ENCODE assay signal across 8 cellular contexts in genomic region chr14:31420319-31421081, GRCh38. TPM values are rescaled to one million over a fixed set of nuclear protein-coding genes. Genes with fewer than 3 reads are reported as not detected.
DNase-seq lines count a peak whose midpoint lies in the region; ATAC-seq and TF ChIP-seq lines count a peak whose summit lies in the region.

Gene HEATR5A (minus strand): TSS chr14:31420550. CDS start chr14:31402975, 17,575 bp downstream.

- TF ChIP-seq CTCF in DND-41 (IDR thresholded peaks at IDR 0.05; ENCODE audit: borderline replicate concordance, extremely low read depth, low read length, poor library complexity, severe bottlenecking) (peak; percentile 38), esophagus muscularis mucosa (IDR thresholded peaks at IDR 0.05) (peak in 2 of 3 experiments; percentile 29 to 39)

- H3K27me3 Mint-ChIP-seq in activated T-cell treated with anti-CD3 and anti-CD28 coated beads, Interleukin-2, amount 50 U/mL, for 4 hours (ENCODE audit: low read depth): no peaks in the 10 kb centered on the region

- DNase-seq in DND-41 (peak; percentile 85), KG1 (lab: John Stamatoyannopoulos, UW) (peak; percentile 84), esophagus muscularis mucosa (ENCODE audit: extremely low spot score) (peak; percentile 96)
- peak; percentile 91 for DNase-seq in activated T-cell treated with anti-CD3 and anti-CD28 coated beads, Interleukin-2, amount 50 U/mL, for 4 hours
- peak; percentile 84 for DNase-seq in stimulated activated CD8-positive, alpha-beta memory T cell treated with anti-CD3 and anti-CD28 coated beads, Interleukin-7, amount 100 ng/mL, for 24 hours (ENCODE audit: low read depth)

- no peaks in the 10 kb centered on the region for H3K9me3 Mint-ChIP-seq in activated T-cell treated with anti-CD3 and anti-CD28 coated beads, Interleukin-2, amount 50 U/mL, for 4 hours

- peak; percentile 95 for TF ChIP-seq POLR2A in esophagus muscularis mucosa (IDR thresholded peaks at IDR 0.05; ENCODE audit: low read depth)

- H3K4me1 Mint-ChIP-seq in activated T-cell treated with anti-CD3 and anti-CD28 coated beads, Interleukin-2, amount 50 U/mL, for 4 hours (ENCODE audit: low read depth): peaks cover 23% of the 10 kb centered on the region

- H3K9ac ChIP-seq in DND-41 (ENCODE audit: low read depth, low read length): peak within 1 kb of the TSS; percentile 60

- H3K4me1 ChIP-seq in DND-41 (ENCODE audit: insufficient read depth, low read length) (peaks cover 13% of the 10 kb centered on the region), esophagus muscularis mucosa (peaks cover 13 to 44% (median 35%) of the 10 kb centered on the region in 4 donors), muscle layer of duodenum (ENCODE audit: control insufficient read depth in 1 of 2, insufficient read depth in 2 of 2, low read length in 2 of 2) (peaks cover 4 to 13% of the 10 kb centered on the region in 2 donors)

- intact Hi-C loops in esophagus muscularis mucosa (cut with DNase I): loop anchor here (5.0 kb wide), 1 partner anchor 37 kb away; the partner anchor contains the start of gene DTD2

- peak within 1 kb of the TSS; percentile 63 to 95 for H3K4me3 ChIP-seq in DND-41 (ENCODE audit: low read depth in 1 of 2, low read length in 2 of 2)
- peak within 1 kb of the TSS; percentile 82 to 98 (median 91) for H3K4me3 ChIP-seq in esophagus muscularis mucosa
- peak within 1 kb of the TSS; percentile 90 to 99 for H3K4me3 ChIP-seq in muscle layer of duodenum (ENCODE audit: low read depth in 1 of 2, low read length in 2 of 2)

- H3K27me3 ChIP-seq in DND-41 (ENCODE audit: insufficient read depth, low read length, poor library complexity) (no peaks in the 10 kb centered on the region), esophagus muscularis mucosa (no peaks in the 10 kb centered on the region), muscle layer of duodenum (ENCODE audit: low read depth, low read length) (no peaks in the 10 kb centered on the region)

- no peak for TF ChIP-seq EP300 in esophagus muscularis mucosa (IDR thresholded peaks at IDR 0.05)

- H3K79me2 ChIP-seq in DND-41 (ENCODE audit: insufficient read depth, low read length): no peaks in the 10 kb centered on the region

- ATAC-seq in DND-41 (ENCODE audit: insufficient read depth, low read depth) (peak; percentile 94), GM21737 (IDR thresholded peaks at IDR 0.05; ENCODE audit: unreplicated experiment) (peak; percentile 97)
- peak; percentile 96 to 97 for ATAC-seq in activated T-cell treated with anti-CD3 and anti-CD28 coated beads, Interleukin-2, amount 50 U/mL, for 4 hours

- peak within 1 kb of the TSS; percentile 72 for H3K4me2 ChIP-seq in DND-41 (ENCODE audit: insufficient read depth, low read length)

- 12% methylated on average over 8 of the region's 56 CpGs for WGBS in esophagus muscularis mucosa

- H3K27ac ChIP-seq in DND-41 (ENCODE audit: low read length) (peak within 1 kb of the TSS; percentile 23), esophagus muscularis mucosa (replicated peaks in 1 of 4) (peak within 1 kb of the TSS; percentile 89 to 95 (median 90)), muscle layer of duodenum (ENCODE audit: low read length) (peak within 1 kb of the TSS; percentile 95)

- H3K36me3 Mint-ChIP-seq in activated T-cell treated with anti-CD3 and anti-CD28 coated beads, Interleukin-2, amount 50 U/mL, for 4 hours (ENCODE audit: insufficient read depth): no peaks in the 10 kb centered on the region

- H2AFZ ChIP-seq in DND-41 (ENCODE audit: low read depth, low read length): peak within 1 kb of the TSS; percentile 90

- H4K20me1 ChIP-seq in DND-41 (ENCODE audit: insufficient read depth, low read length): no peaks in the 10 kb centered on the region

- no peaks in the 10 kb centered on the region; the same call in 1 of the 2 replicates for H3K36me3 ChIP-seq in DND-41 (ENCODE audit: insufficient read depth, low read length)
- no peaks in the 10 kb centered on the region for H3K36me3 ChIP-seq in esophagus muscularis mucosa
- peaks cover 0 to 5% of the 10 kb centered on the region in 2 donors for H3K36me3 ChIP-seq in muscle layer of duodenum (ENCODE audit: control insufficient read depth in 1 of 2, insufficient read depth in 2 of 2, low read length in 2 of 2)

- peak within 1 kb of the TSS; percentile 96 for H3K4me3 Mint-ChIP-seq in activated T-cell treated with anti-CD3 and anti-CD28 coated beads, Interleukin-2, amount 50 U/mL, for 4 hours

- H3K9me3 ChIP-seq in DND-41 (ENCODE audit: insufficient read depth, low read length, severe bottlenecking) (no peaks in the 10 kb centered on the region), esophagus muscularis mucosa (no peaks in the 10 kb centered on the region), muscle layer of duodenum (ENCODE audit: control insufficient read depth in 1 of 2, low read length in 2 of 2) (no peaks in the 10 kb centered on the region)

TF ChIP-seq in PFSK-1, 5 proteins besides CTCF, POLR2A, EP300 and RAD21:
- peak; percentile 60 for TF ChIP-seq FOXP2 (optimal IDR thresholded peaks at IDR 0.05; ENCODE audit: borderline replicate concordance, extremely low read depth, extremely low read length, insufficient read depth)
- peak; percentile 47; the same call in 1 of the 2 replicates for TF ChIP-seq SIN3A (IDR thresholded peaks at IDR 0.05; ENCODE audit: borderline replicate concordance, insufficient read depth, low read length)
- TF ChIP-seq POLR2AphosphoS5 (IDR thresholded peaks at IDR 0.05; ENCODE audit: low read depth, low read length): peak; percentile 92
- TF ChIP-seq TAF1 (IDR thresholded peaks at IDR 0.05; ENCODE audit: borderline replicate concordance, insufficient read depth, low read length): peak; percentile 72; the same call in 1 of the 2 replicates
- no peak for TF ChIP-seq REST (IDR thresholded peaks at IDR 0.05; ENCODE audit: insufficient read depth in 1 of 2, low read depth in 2 of 2, low read length in 2 of 2)
TF ChIP-seq in PFSK-1: peak in this region for 4.

RNA-seq across cellular contexts. Expression of gene HEATR5A, which starts in this region (rescaled TPM):
- polyA plus RNA-seq in PFSK-1 (2012; ENCODE audit: insufficient read length, low read depth): 5.9 TPM
- total RNA-seq in activated T-cell treated with anti-CD3 and anti-CD28 coated beads, Interleukin-2, amount 50 U/mL, for 4 hours: 10 to 100 TPM; 10.7 to 13.0 (median 12.0) TPM
- total RNA-seq in esophagus muscularis mucosa: 10 to 100 TPM; 24.1 to 38.2 (median 28.2) TPM

Comparison
In these comparisons a context has a peak if more than half of its experiments do, and no peak if none do; other contexts are left out.
1. Peak in every context shown above with its lines: DNase-seq, ATAC-seq, H3K4me3 ChIP-seq and H3K27ac ChIP-seq.
2. H3K27ac ChIP-seq: peak in every context shown above with its lines; median percentile 95 in muscle layer of duodenum; 90 in esophagus muscularis mucosa; 23 in DND-41.